1 cellular context compared by ENCODE assay signal in the genomic region with DNA sequence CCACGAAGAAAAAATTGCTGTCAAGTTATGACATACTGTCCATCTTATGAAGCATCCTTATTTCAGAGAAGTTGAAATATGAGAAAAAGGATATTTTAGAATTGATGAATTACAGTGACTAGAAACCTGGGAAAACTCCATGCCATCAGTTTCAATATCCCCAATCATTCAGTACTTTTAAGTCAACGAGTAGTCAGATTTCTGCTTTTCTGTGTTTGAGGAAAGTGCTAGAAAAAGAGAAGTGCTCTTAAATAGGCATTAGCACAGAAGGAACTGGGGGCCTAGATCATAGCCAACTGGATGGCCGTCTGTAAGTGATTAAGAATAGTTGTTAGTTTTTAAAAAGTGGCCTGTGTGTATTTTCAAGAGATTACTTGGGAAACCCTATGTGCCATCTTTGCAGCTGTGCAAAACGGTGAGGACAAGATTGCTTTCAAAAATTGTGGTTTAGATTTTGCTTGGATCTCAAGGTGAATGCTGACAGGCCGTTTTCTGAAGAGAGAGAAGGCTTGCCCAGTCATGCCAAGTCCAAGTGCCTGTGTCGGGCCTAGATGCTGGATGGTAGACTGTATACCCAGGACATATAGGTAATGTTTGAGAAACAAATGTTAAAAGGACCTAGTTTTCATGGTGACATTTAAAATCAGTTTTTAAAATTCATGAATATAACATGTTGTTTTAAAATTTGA.
TF ChIP-seq lines count a peak whose summit lies in the region.

No MANE protein-coding gene starts in this region.

TF ChIP-seq in HepG2, 621 proteins besides CTCF, POLR2A, EP300 and RAD21:
- TF ChIP-seq POLR2AphosphoS5 (IDR thresholded peaks at IDR 0.05; ENCODE audit: low read depth, low read length) (peak; percentile 34; the same call in 1 of the 2 replicates), POLR2G (IDR thresholded peaks at IDR 0.05; ENCODE audit: low read depth, low read length) (0 out of 2 replicates have a peak, but pooled peaks have one; percentile 14), RBM22 (optimal IDR thresholded peaks at IDR 0.05; ENCODE audit: low read length) (peak; percentile 70), RBFOX2 (IDR thresholded peaks at IDR 0.05; ENCODE audit: low read depth, low read length) (peak; percentile 54), KLF6 (CRISPR knock-in tag; IDR thresholded peaks at IDR 0.05) (no peak)
TF ChIP-seq in HepG2: peak in this region for 4.
